15 cellular contexts compared by ENCODE assay signal in the genomic region with DNA sequence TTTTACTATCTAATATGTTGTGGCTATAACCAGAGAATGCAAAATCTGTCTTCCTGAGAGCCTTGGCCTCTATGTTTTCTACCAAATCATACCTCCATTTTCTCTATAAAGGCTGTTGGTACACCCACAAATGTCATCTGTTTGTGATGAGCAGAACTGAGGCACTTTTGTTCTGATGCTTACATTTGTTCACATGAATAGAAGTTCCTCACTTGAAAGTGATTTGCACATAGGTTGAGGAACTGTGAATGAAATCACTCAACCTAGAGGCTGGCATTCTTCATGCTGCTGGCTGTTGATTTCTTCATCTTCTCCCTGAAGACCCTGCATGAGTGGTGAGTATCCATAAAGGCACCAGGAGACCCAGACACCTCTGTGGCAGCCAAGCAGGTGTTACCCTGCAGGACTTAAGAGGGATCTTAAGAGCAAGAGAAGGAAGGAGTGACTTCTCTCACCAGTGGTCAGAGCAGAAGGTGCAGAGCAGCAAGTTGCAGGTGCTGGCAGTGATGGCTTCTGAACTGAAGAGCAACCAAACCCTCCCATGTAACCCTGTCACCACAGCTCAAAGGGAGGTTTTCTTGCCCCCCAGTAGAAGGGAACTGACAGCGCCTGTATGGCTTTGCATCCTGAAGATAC.
"Had no signal": no experiment of that assay in that cellular context is flagged by ENCODE, and none has a peak within 500 bp of the region (broad histone marks: within the 10 kb centered on the region; RNA-seq: fewer than 3 reads in every experiment).

No MANE protein-coding gene starts in this region.

- H3K4me1 Mint-ChIP-seq: activated CD4-positive, alpha-beta T cell treated with anti-CD3 and anti-CD28 coated beads, Interleukin-2, amount 10 ng/mL, durations not matched to agents 24 days and 14 days; activated naive CD4-positive, alpha-beta T cell treated with anti-CD3 and anti-CD28 coated beads, Interleukin-2, amount 10 ng/mL, durations not matched to agents 7 days and 5 days had no signal

- H3K9me3 Mint-ChIP-seq: activated B cell treated with CpG ODN at 0.5 μM for 24 hours; activated CD4-positive, alpha-beta T cell treated with anti-CD3 and anti-CD28 coated beads, Interleukin-2, amount 10 ng/mL, durations not matched to agents 24 days and 14 days; activated naive CD4-positive, alpha-beta T cell treated with anti-CD3 and anti-CD28 coated beads, Interleukin-2, amount 10 ng/mL, durations not matched to agents 7 days and 5 days had no signal

- H3K9me3 ChIP-seq: suprapubic skin had no signal

- ATAC-seq: sciatic nerve; stimulated activated naive CD8-positive, alpha-beta T cell treated with anti-CD3 and anti-CD28 coated beads, Interleukin-15, Interleukin-2, amounts not matched to agents 100 U/mL and 50 U/mL, for 24 hours had no signal

- DNase-seq: activated B cell treated with CpG ODN at 0.5 μM for 24 hours; activated CD4-positive, alpha-beta T cell treated with anti-CD3 and anti-CD28 coated beads, Interleukin-2, amount 10 ng/mL, durations not matched to agents 24 days and 14 days; activated CD8-positive, alpha-beta memory T cell treated with anti-CD3 and anti-CD28 coated beads for 24 hours; activated naive CD4-positive, alpha-beta T cell treated with anti-CD3 and anti-CD28 coated beads, Interleukin-2, amount 10 ng/mL, durations not matched to agents 7 days and 5 days; caudate nucleus; cortex of kidney; effector CD8-positive, alpha-beta T cell; erythroblast; hippocampal formation; midbrain; occipital lobe; stimulated activated CD4-positive, alpha-beta T cell treated with anti-CD3 and anti-CD28 coated beads, Interleukin-12 subunit alpha, Interleukin-12 subunit beta, amount 100 ng/mL, for 4 hours; stimulated activated naive CD8-positive, alpha-beta T cell treated with anti-CD3 and anti-CD28 coated beads, Interleukin-15, Interleukin-2, amounts not matched to agents 100 U/mL and 50 U/mL, for 24 hours had no signal

- H3K36me3 Mint-ChIP-seq: activated naive CD4-positive, alpha-beta T cell treated with anti-CD3 and anti-CD28 coated beads, Interleukin-2, amount 10 ng/mL, durations not matched to agents 7 days and 5 days had no signal

- H3K4me3 ChIP-seq: suprapubic skin had no signal

- H3K36me3 ChIP-seq: suprapubic skin had no signal

- H3K27ac ChIP-seq: suprapubic skin had no signal

- H3K27ac Mint-ChIP-seq: activated B cell treated with CpG ODN at 0.5 μM for 24 hours; activated CD4-positive, alpha-beta T cell treated with anti-CD3 and anti-CD28 coated beads, Interleukin-2, amount 10 ng/mL, durations not matched to agents 24 days and 14 days; activated naive CD4-positive, alpha-beta T cell treated with anti-CD3 and anti-CD28 coated beads, Interleukin-2, amount 10 ng/mL, durations not matched to agents 7 days and 5 days had no signal

- H3K4me3 Mint-ChIP-seq: activated B cell treated with CpG ODN at 0.5 μM for 24 hours; activated CD4-positive, alpha-beta T cell treated with anti-CD3 and anti-CD28 coated beads, Interleukin-2, amount 10 ng/mL, durations not matched to agents 24 days and 14 days; activated naive CD4-positive, alpha-beta T cell treated with anti-CD3 and anti-CD28 coated beads, Interleukin-2, amount 10 ng/mL, durations not matched to agents 7 days and 5 days had no signal
